24 cellular contexts compared by ENCODE assay signal in the genomic region with DNA sequence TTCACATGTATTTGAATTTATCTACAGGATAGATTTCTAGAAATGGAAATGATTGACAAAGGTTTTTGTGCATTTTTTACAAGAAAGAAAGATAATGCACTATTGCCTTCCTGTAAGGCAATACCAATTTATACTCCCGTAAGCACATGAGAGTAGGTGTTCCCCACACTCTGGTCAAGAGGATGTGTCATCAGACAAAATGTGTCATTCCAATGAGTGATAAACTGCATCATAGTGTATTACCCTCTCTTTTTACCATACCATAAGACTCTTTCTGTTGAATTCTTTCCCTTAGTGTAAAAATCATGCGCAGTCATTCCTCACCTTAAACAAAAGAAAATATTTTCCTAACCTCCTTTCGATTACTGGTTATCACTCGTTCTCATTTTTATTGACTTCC.
DNase-seq lines count a peak whose midpoint lies in the region; ATAC-seq and TF ChIP-seq lines count a peak whose summit lies in the region.
"Had no signal": no experiment of that assay in that cellular context is flagged by ENCODE, and none has a peak within 500 bp of the region (broad histone marks: within the 10 kb centered on the region; RNA-seq: fewer than 3 reads in every experiment).

No MANE protein-coding gene starts in this region.

- H3K27ac Mint-ChIP-seq in stimulated activated naive CD8-positive, alpha-beta T cell treated with anti-CD3 and anti-CD28 coated beads, Interleukin-15, amount 100 ng/mL, for 72 hours, result no peak overlapping the region
- H3K27ac Mint-ChIP-seq: B cell; CD8-positive, alpha-beta T cell; H9 had no signal

- no peaks in the 10 kb centered on the region for H3K4me1 Mint-ChIP-seq in stimulated activated naive CD8-positive, alpha-beta T cell treated with anti-CD3 and anti-CD28 coated beads, Interleukin-15, amount 100 ng/mL, for 72 hours
- H3K4me1 Mint-ChIP-seq: B cell had no signal

- no peak for TF ChIP-seq CTCF in choroid plexus epithelial cell (conservative IDR thresholded peaks at IDR 0.05; ENCODE audit: low read depth, low read length)

- ATAC-seq in HG03460 (IDR thresholded peaks at IDR 0.05; ENCODE audit: unreplicated experiment) (no peak), HG03159 (IDR thresholded peaks at IDR 0.05; ENCODE audit: unreplicated experiment) (no peak)
- ATAC-seq in stimulated activated naive CD8-positive, alpha-beta T cell treated with anti-CD3 and anti-CD28 coated beads, Interleukin-15, amount 100 ng/mL, for 72 hours, result no peak
- ATAC-seq: CD8-positive, alpha-beta T cell had no signal

- H3K9me3 Mint-ChIP-seq in stimulated activated naive CD8-positive, alpha-beta T cell treated with anti-CD3 and anti-CD28 coated beads, Interleukin-15, amount 100 ng/mL, for 72 hours, result no peaks in the 10 kb centered on the region
- H3K9me3 Mint-ChIP-seq: H9 had no signal

- H3K27me3 Mint-ChIP-seq in stimulated activated naive CD8-positive, alpha-beta T cell treated with anti-CD3 and anti-CD28 coated beads, Interleukin-15, amount 100 ng/mL, for 72 hours, result no peaks in the 10 kb centered on the region
- H3K27me3 Mint-ChIP-seq: B cell had no signal

- no peak overlapping the region for H3K4me3 Mint-ChIP-seq in stimulated activated naive CD8-positive, alpha-beta T cell treated with anti-CD3 and anti-CD28 coated beads, Interleukin-15, amount 100 ng/mL, for 72 hours
- H3K4me3 Mint-ChIP-seq: B cell; CD8-positive, alpha-beta T cell; H9 had no signal

- H3K4me3 ChIP-seq in choroid plexus epithelial cell (ENCODE audit: low read depth, low read length), result no peak overlapping the region

- DNase-seq in DMS53 (lab: John Stamatoyannopoulos, UW) (peak; percentile 14), DMS53 treated with DMSO at 0.1 percent for 48 hours (lab: John Stamatoyannopoulos, UW; ENCODE audit: unreplicated experiment) (no peak), RKO (ENCODE audit: low spot score) (peak; percentile 34), choroid plexus epithelial cell (ENCODE audit: low read depth) (peak; percentile 18), iPS-NIHi7 (ENCODE audit: extremely low spot score) (no peak)
- DNase-seq in stimulated activated naive CD8-positive, alpha-beta T cell treated with anti-CD3 and anti-CD28 coated beads, Interleukin-15, amount 100 ng/mL, for 72 hours, result no peak
- DNase-seq: Caco-2; CD8-positive, alpha-beta T cell; DMS79 treated with DMSO at 0.1 percent for 48 hours; H9; IMR-90; KG1; NCI-H1092 treated with DMSO at 0.1 percent for 48 hours; NCI-H1436; NCI-H187; NCI-H2081 treated with DMSO at 0.1 percent for 48 hours; NCI-H2171 treated with DMSO at 0.1 percent for 48 hours; NCI-H524; NCI-H774; RPMI8226; SHP77 had no signal

Comparison
In these comparisons a context has a peak if more than half of its experiments do, and no peak if none do; other contexts are left out.
1. DNase-seq: peak in DMS53 (single experiment), RKO (single experiment) and choroid plexus epithelial cell (single experiment); none in DMS53 treated with DMSO at 0.1 percent for 48 hours (single experiment), iPS-NIHi7 (single experiment) and stimulated activated naive CD8-positive, alpha-beta T cell treated with anti-CD3 and anti-CD28 coated beads, Interleukin-15, amount 100 ng/mL, for 72 hours (0 of 2).